8 cellular contexts compared by ENCODE assay signal in genomic region chr14:99393059-99393655, GRCh38.
DNase-seq lines count a peak whose midpoint lies in the region; ATAC-seq and TF ChIP-seq lines count a peak whose summit lies in the region.

No MANE protein-coding gene starts in this region.

- no peaks in the 10 kb centered on the region for H3K9me3 Mint-ChIP-seq in brain

- H3K4me3 ChIP-seq in PC-9 (no peak overlapping the region), lower lobe of right lung (no peak overlapping the region), uterus (no peak overlapping the region)

- POLR2A ChIA-PET in PC-9 (lab: Charles Lee; ENCODE audit: unreplicated experiment): no interaction called here

- H2AFZ ChIP-seq in PC-9: no peak overlapping the region

- H3K36me3 ChIP-seq in PC-9 (ENCODE audit: low read depth): no peaks in the 10 kb centered on the region
- peaks cover 41% of the 10 kb centered on the region for H3K36me3 ChIP-seq in lower lobe of right lung
- H3K36me3 ChIP-seq in uterus: no peaks in the 10 kb centered on the region

- intact Hi-C loops in PC-9 (cut with micrococcal nuclease; ENCODE audit: unreplicated experiment): no loop called here
- intact Hi-C loops in lower lobe of right lung (cut with DNase I): no loop called here
- intact Hi-C loops in uterus (cut with DNase I; ENCODE audit: low total_unique reads): no loop called here

- no peaks in the 10 kb centered on the region for H3K27me3 ChIP-seq in PC-9 (ENCODE audit: insufficient read depth, low read depth)
- no peaks in the 10 kb centered on the region for H3K27me3 ChIP-seq in lower lobe of right lung (ENCODE audit: low read depth)
- H3K27me3 ChIP-seq in uterus: no peaks in the 10 kb centered on the region

- H3K4me2 ChIP-seq in PC-9: no peak overlapping the region

- no peaks in the 10 kb centered on the region for H3F3A ChIP-seq in PC-9 (ENCODE audit: insufficient read depth, low read depth)

- peak overlapping the region in 1 of 5 experiments; percentile 33 for H3K27ac Mint-ChIP-seq in brain

- no peak overlapping the region for H3K4me3 Mint-ChIP-seq in brain

- no peaks in the 10 kb centered on the region for H3K4me1 ChIP-seq in PC-9 (replicated peaks; ENCODE audit: insufficient read depth)
- H3K4me1 ChIP-seq in lower lobe of right lung: peaks cover 4% of the 10 kb centered on the region
- H3K4me1 ChIP-seq in uterus: no peaks in the 10 kb centered on the region

- H3K79me2 ChIP-seq in PC-9 (ENCODE audit: low read depth): no peaks in the 10 kb centered on the region

- no TSS peak for BruUV-seq in PC-9 (replicated peaks; lab: Mats Ljungman, UMichigan)

- peaks cover 12% of the 10 kb centered on the region for H3K36me3 Mint-ChIP-seq in brain

- peak; percentile 61 for TF ChIP-seq CTCF in PC-9 (conservative IDR thresholded peaks at IDR 0.05)
- peak; percentile 43 to 70 for TF ChIP-seq CTCF in brain (conservative IDR thresholded peaks at IDR 0.05)
- TF ChIP-seq CTCF in lower lobe of right lung (IDR thresholded peaks at IDR 0.05): peak; percentile 69
- peak in 3 of 4 experiments; percentile 8 to 54 (median 28) for TF ChIP-seq CTCF in uterus (IDR thresholded peaks at IDR 0.05)

- TF ChIP-seq POLR2A in uterus (IDR thresholded peaks at IDR 0.05): no peak

- H3K27ac ChIP-seq in PC-9 (no peak overlapping the region), lower lobe of right lung (no peak overlapping the region), uterus (no peak overlapping the region)

- H3K9me2 ChIP-seq in PC-9 (ENCODE audit: insufficient read depth): no peaks in the 10 kb centered on the region

- CTCF ChIA-PET in PC-9 (lab: Charles Lee): interaction anchor here (0.7 to 1.0 kb wide), 2 partner anchors 22 to 159 kb away, joined by 3 to 9 read pairs; no protein-coding TSS in a partner anchor

- no peaks in the 10 kb centered on the region for H3K9me3 ChIP-seq in PC-9 (ENCODE audit: insufficient read depth, low read depth)
- H3K9me3 ChIP-seq in lower lobe of right lung: no peaks in the 10 kb centered on the region
- H3K9me3 ChIP-seq in uterus: no peaks in the 10 kb centered on the region

- peaks cover 22% of the 10 kb centered on the region for H3K27me3 Mint-ChIP-seq in brain

- DNase-seq in activated effector memory CD4-positive, alpha-beta T cell treated with anti-CD3 and anti-CD28 coated beads, Interleukin-2, amount 50 U/mL, for 16 hours: peak; percentile 75
- DNase-seq in activated effector memory CD4-positive, alpha-beta T cell treated with Interleukin-2 at 50 U/mL for 16 hours: no peak
- DNase-seq in PC-9: no peak
- DNase-seq in lower lobe of right lung: no peak
- no peak for DNase-seq in uterus
- no peak for DNase-seq in C1 segment of cervical spinal cord (lab: John Stamatoyannopoulos, UW)

- ATAC-seq in HG03039 (IDR thresholded peaks at IDR 0.05; ENCODE audit: unreplicated experiment): peak; percentile 48
- ATAC-seq in lower lobe of right lung: peak; percentile 75 to 76

- H4K20me1 ChIP-seq in PC-9 (ENCODE audit: insufficient read depth): no peaks in the 10 kb centered on the region

- peaks cover 39% of the 10 kb centered on the region for H3K4me1 Mint-ChIP-seq in brain
